8 cellular contexts compared by ENCODE assay signal in genomic region chr6:47477497-47478232, GRCh38. TPM values are rescaled to one million over a fixed set of nuclear protein-coding genes. Genes with fewer than 3 reads are reported as not detected.
A peak's percentile ranks its signal among the peaks of the same experiment; 100 is the strongest.
DNase-seq lines count a peak whose midpoint lies in the region; ATAC-seq, FAIRE-seq and TF ChIP-seq lines count a peak whose summit lies in the region.

A gene with protein sequence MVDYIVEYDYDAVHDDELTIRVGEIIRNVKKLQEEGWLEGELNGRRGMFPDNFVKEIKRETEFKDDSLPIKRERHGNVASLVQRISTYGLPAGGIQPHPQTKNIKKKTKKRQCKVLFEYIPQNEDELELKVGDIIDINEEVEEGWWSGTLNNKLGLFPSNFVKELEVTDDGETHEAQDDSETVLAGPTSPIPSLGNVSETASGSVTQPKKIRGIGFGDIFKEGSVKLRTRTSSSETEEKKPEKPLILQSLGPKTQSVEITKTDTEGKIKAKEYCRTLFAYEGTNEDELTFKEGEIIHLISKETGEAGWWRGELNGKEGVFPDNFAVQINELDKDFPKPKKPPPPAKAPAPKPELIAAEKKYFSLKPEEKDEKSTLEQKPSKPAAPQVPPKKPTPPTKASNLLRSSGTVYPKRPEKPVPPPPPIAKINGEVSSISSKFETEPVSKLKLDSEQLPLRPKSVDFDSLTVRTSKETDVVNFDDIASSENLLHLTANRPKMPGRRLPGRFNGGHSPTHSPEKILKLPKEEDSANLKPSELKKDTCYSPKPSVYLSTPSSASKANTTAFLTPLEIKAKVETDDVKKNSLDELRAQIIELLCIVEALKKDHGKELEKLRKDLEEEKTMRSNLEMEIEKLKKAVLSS (plus strand): TSS chr6:47477789. CDS start chr6:47478245, 456 bp downstream.

- H3K36me3 ChIP-seq in parathyroid adenoma (ENCODE audit: control insufficient read depth, insufficient read depth, low read length) (no peaks in the 10 kb centered on the region), tibial nerve (no peaks in the 10 kb centered on the region)

- H3K9me3 ChIP-seq in parathyroid adenoma (ENCODE audit: control insufficient read depth, low read length) (no peaks in the 10 kb centered on the region), tibial nerve (no peaks in the 10 kb centered on the region)

- peak; percentile 97 for FAIRE-seq in GM12891 (lab: Jason Lieb, UNC)

- no peaks in the 10 kb centered on the region for H3K27me3 Mint-ChIP-seq in activated naive CD8-positive, alpha-beta T cell treated with anti-CD3 and anti-CD28 coated beads, Interleukin-2, amount 50 U/mL, for 24 hours

- H3K27ac ChIP-seq in parathyroid adenoma = peak within 1 kb of the TSS; percentile 97
- peak within 1 kb of the TSS; percentile 95 to 97 (median 96) for H3K27ac ChIP-seq in tibial nerve

- DNase-seq in GM12891 (ENCODE audit: insufficient read length, low spot score) = peak; percentile 77
- DNase-seq in NCI-H1417 (lab: John Stamatoyannopoulos, UW) = peak; percentile 87 to 96 (median 95)
- DNase-seq in SW480 (ENCODE audit: low spot score) = peak; percentile 90
- DNase-seq in activated naive CD8-positive, alpha-beta T cell treated with anti-CD3 and anti-CD28 coated beads, Interleukin-2, amount 50 U/mL, for 24 hours = peak; percentile 87
- peak; percentile 87 for DNase-seq in Right ventricle myocardium superior
- peak; percentile 61 to 72 for DNase-seq in tibial nerve (ENCODE audit: low spot score in 2 of 2)

- peaks cover 8% of the 10 kb centered on the region for H3K79me2 ChIP-seq in parathyroid adenoma

- ATAC-seq in HG02763 (IDR thresholded peaks at IDR 0.05; ENCODE audit: unreplicated experiment) (peak; percentile 81), Right ventricle myocardium superior (ENCODE audit: poor library complexity) (peak; percentile 97)
- ATAC-seq in activated naive CD8-positive, alpha-beta T cell treated with anti-CD3 and anti-CD28 coated beads, Interleukin-2, amount 50 U/mL, for 24 hours = peak; percentile 89

- H3K9me3 Mint-ChIP-seq in activated naive CD8-positive, alpha-beta T cell treated with anti-CD3 and anti-CD28 coated beads, Interleukin-2, amount 50 U/mL, for 24 hours = no peaks in the 10 kb centered on the region

- peak within 1 kb of the TSS; percentile 99 for H3K4me3 ChIP-seq in parathyroid adenoma (ENCODE audit: low read depth, low read length)
- H3K4me3 ChIP-seq in tibial nerve = peak within 1 kb of the TSS; percentile 83 to 99 (median 86)

- peak in 1 of 2 donors; percentile 68 for TF ChIP-seq EP300 in tibial nerve (IDR thresholded peaks at IDR 0.05)

- peak within 1 kb of the TSS; percentile 97 for H2AFZ ChIP-seq in parathyroid adenoma

- WGBS in tibial nerve, 2 donors = 0 to 1% methylated on average over 10 to 78 of the region's 83 CpGs

- H3K27me3 ChIP-seq in parathyroid adenoma (ENCODE audit: control insufficient read depth, insufficient read depth, low read length) (no peaks in the 10 kb centered on the region), tibial nerve (no peaks in the 10 kb centered on the region)

- H3K27ac Mint-ChIP-seq in activated naive CD8-positive, alpha-beta T cell treated with anti-CD3 and anti-CD28 coated beads, Interleukin-2, amount 50 U/mL, for 24 hours = peak within 1 kb of the TSS; percentile 96

- H3K36me3 Mint-ChIP-seq in activated naive CD8-positive, alpha-beta T cell treated with anti-CD3 and anti-CD28 coated beads, Interleukin-2, amount 50 U/mL, for 24 hours (ENCODE audit: low read depth) = no peaks in the 10 kb centered on the region

- H3K4me2 ChIP-seq in parathyroid adenoma (ENCODE audit: low read length) = peak within 1 kb of the TSS; percentile 88

- H3K4me3 Mint-ChIP-seq in activated naive CD8-positive, alpha-beta T cell treated with anti-CD3 and anti-CD28 coated beads, Interleukin-2, amount 50 U/mL, for 24 hours = peak within 1 kb of the TSS; percentile 99

- H3K9ac ChIP-seq in parathyroid adenoma = peak within 1 kb of the TSS; percentile 95

- H3K4me1 Mint-ChIP-seq in activated naive CD8-positive, alpha-beta T cell treated with anti-CD3 and anti-CD28 coated beads, Interleukin-2, amount 50 U/mL, for 24 hours = peaks cover 38% of the 10 kb centered on the region

- H3K4me1 ChIP-seq in parathyroid adenoma = no peaks in the 10 kb centered on the region
- peaks cover 0 to 28% (median 6%) of the 10 kb centered on the region in 4 donors for H3K4me1 ChIP-seq in tibial nerve

- peak; percentile 27 for TF ChIP-seq CTCF in parathyroid adenoma (IDR thresholded peaks at IDR 0.05)
- peak in 2 of 5 experiments; percentile 2 to 16 for TF ChIP-seq CTCF in tibial nerve (IDR thresholded peaks at IDR 0.05)

- TF ChIP-seq POLR2A in GM12891 (IDR thresholded peaks at IDR 0.05; ENCODE audit: low read depth, low read length) (peak; percentile 82), tibial nerve (IDR thresholded peaks at IDR 0.05) (peak in 1 of 2 donors; percentile 41)

- intact Hi-C loops in Right ventricle myocardium superior (cut with DNase I) = no loop called here

TF ChIP-seq in GM12891, 5 proteins besides CTCF, POLR2A, EP300 and RAD21:
- peak; percentile 15 for TF ChIP-seq PAX5 (IDR thresholded peaks at IDR 0.05; ENCODE audit: insufficient read depth, low read length, severe bottlenecking)
- no peak for TF ChIP-seq POU2F2 (IDR thresholded peaks at IDR 0.05; ENCODE audit: low read depth, low read length)
- TF ChIP-seq SPI1 (IDR thresholded peaks at IDR 0.05; ENCODE audit: low read depth, low read length) = peak; percentile 56
- TF ChIP-seq POLR2AphosphoS5 (IDR thresholded peaks at IDR 0.05; ENCODE audit: low read depth, low read length) = peak; percentile 84; the same call in 1 of the 2 replicates
- TF ChIP-seq TAF1 (IDR thresholded peaks at IDR 0.05; ENCODE audit: low read depth, low read length) = peak; percentile 47

RNA-seq across cellular contexts. Expression of the gene that starts here (rescaled TPM):
- polyA plus RNA-seq in GM12891 (2012; ENCODE audit: low read depth, missing spikeins) = 15.7 TPM
- total RNA-seq in Right ventricle myocardium superior (10.8 TPM), tibial nerve (10 to 100 TPM; 18.4 to 32.1 (median 25.2) TPM)

Comparison
In these comparisons a context has a peak if more than half of its experiments do, and no peak if none do; other contexts are left out.
1. Peak in every context shown above with its lines: DNase-seq, ATAC-seq, H3K4me3 ChIP-seq and H3K27ac ChIP-seq.